Comparison of ENCODE assay signal across 14 cellular contexts in the genomic region with DNA sequence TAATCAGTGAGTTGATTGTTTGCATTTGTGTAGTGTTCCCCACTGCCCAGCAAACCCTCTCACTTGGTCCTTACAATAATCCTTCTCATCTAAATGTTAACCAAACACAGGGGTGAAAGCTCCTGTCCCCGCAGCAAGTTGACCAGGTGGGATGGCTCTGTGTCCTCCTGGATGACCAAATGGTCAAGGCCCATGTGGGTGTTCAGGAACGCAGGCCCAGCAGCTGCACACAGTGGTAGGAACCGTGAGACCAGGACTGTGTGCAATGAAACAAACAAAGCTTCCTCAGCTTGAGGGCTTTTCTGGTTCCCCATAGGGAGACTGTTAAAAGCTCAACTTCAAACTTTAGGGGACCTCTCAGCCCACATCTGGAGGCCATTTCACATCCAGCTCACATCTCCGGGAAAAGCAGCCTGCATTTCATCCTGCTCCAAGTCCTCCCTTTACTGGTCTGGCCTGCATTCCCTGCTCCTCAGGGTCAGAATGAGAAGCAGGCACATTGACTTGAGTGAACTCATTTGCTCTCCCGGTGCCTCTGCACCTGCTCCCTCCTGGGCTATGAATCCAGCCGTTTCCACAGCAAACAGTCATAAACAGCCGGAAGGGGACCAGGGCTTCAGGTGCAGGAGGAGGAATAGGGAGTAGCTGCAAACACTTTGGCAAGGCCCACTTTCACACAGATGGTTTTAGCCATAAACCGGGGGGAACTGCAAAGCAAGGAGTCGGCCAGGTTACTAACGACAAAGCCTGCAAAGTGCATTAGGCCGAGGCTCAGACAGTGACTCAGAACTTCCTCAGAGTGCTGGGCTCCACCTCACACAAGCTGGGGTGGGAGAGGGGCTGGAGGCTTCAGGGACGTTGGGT.
DNase-seq lines count a peak whose midpoint lies in the region; ATAC-seq, FAIRE-seq and TF ChIP-seq lines count a peak whose summit lies in the region.
"Had no signal": no experiment of that assay in that cellular context is flagged by ENCODE, and none has a peak within 500 bp of the region (broad histone marks: within the 10 kb centered on the region; RNA-seq: fewer than 3 reads in every experiment).

No MANE protein-coding gene starts in this region.

- no peak overlapping the region for H3K4me2 ChIP-seq in H9 (ENCODE audit: insufficient read depth, insufficient read length, low read length)
- no peak overlapping the region for H3K4me2 ChIP-seq in trophoblast cell (ENCODE audit: low read length)

- no peak overlapping the region for H4K5ac ChIP-seq in H9 (ENCODE audit: insufficient read length, low read depth, low read length)

- no peak for FAIRE-seq in bronchial epithelial cell (lab: Jason Lieb, UNC)

- DNase-seq in H9 (peak; percentile 25), NCI-H2081 (lab: John Stamatoyannopoulos, UW) (peak; percentile 83 to 91), bronchial epithelial cell (ENCODE audit: low read depth) (peak; percentile 54), trophoblast cell (peak; percentile 79 to 82)
- no peak for DNase-seq in activated CD8-positive, alpha-beta memory T cell treated with anti-CD3 and anti-CD28 coated beads, Interleukin-2, amount 50 U/mL, for 4 hours
- DNase-seq: activated gamma-delta T cell treated with Interleukin-2 at 50 U/mL for 16 hours; gastrocnemius medialis; left ventricle myocardium superior; NCI-H1436; stimulated activated CD4-positive, alpha-beta T cell treated with anti-CD3 and anti-CD28 coated beads, Interleukin-2, amount 100 ng/mL, for 24 hours; stimulated activated naive CD4-positive, alpha-beta T cell had no signal

- ATAC-seq in GM19023 (IDR thresholded peaks at IDR 0.05; ENCODE audit: unreplicated experiment) (no peak), HG02759 (IDR thresholded peaks at IDR 0.05; ENCODE audit: unreplicated experiment) (no peak)
- ATAC-seq: left ventricle myocardium superior had no signal

- no peaks in the 10 kb centered on the region for H3K79me1 ChIP-seq in H9 (ENCODE audit: insufficient read depth, low read depth, low read length, poor library complexity, severe bottlenecking)
- peaks cover 12% of the 10 kb centered on the region for H3K79me1 ChIP-seq in trophoblast cell (ENCODE audit: low read length)

- no peaks in the 10 kb centered on the region for H3K79me2 ChIP-seq in H9 (ENCODE audit: insufficient read depth, low read length)
- H3K79me2 ChIP-seq in trophoblast cell (ENCODE audit: control insufficient read depth, insufficient read depth, low read length, poor library complexity): no peaks in the 10 kb centered on the region

- H2BK20ac ChIP-seq in H9 (ENCODE audit: low read depth, low read length, poor library complexity, severe bottlenecking): no peak overlapping the region

- H3K4me1 ChIP-seq in H9 (ENCODE audit: insufficient read depth, low read length) (no peaks in the 10 kb centered on the region), trophoblast cell (ENCODE audit: control insufficient read depth in 1 of 2, insufficient read depth in 2 of 2, low read length in 2 of 2) (peaks cover 12 to 15% of the 10 kb centered on the region in 2 experiments)

- WGBS in H9 (ENCODE audit: extremely low coverage, insufficient read length, low lambda C conversion rate): no CpG with 5 or more reads among the region's 12 CpGs
- WGBS in trophoblast cell (ENCODE audit: extremely low coverage, insufficient coverage, insufficient read length): no CpG with 5 or more reads among the region's 12 CpGs

- H2AK5ac ChIP-seq in H9 (ENCODE audit: insufficient read length, low read length) (no peak overlapping the region), trophoblast cell (ENCODE audit: low read length) (no peak overlapping the region)

- H3K4ac ChIP-seq in H9 (ENCODE audit: low read depth, low read length) (no peak overlapping the region), trophoblast cell (ENCODE audit: low read depth, low read length) (no peak overlapping the region)

- H3K36me3 Mint-ChIP-seq in H9 (ENCODE audit: insufficient read depth in 1 of 3, low read depth in 3 of 3): peaks cover 0 to 8% (median 2%) of the 10 kb centered on the region in 3 experiments; a peak in 2 of 7 replicates

- no peak overlapping the region for H3K4me3 Mint-ChIP-seq in H9

- H3K4me3 ChIP-seq in bronchial epithelial cell (ENCODE audit: low read depth, low read length) (no peak overlapping the region), trophoblast cell (ENCODE audit: low read depth, low read length) (no peak overlapping the region)
- H3K4me3 ChIP-seq: gastrocnemius medialis, SJSA1 had no signal

- H3K4me1 Mint-ChIP-seq in H9: no peaks in the 10 kb centered on the region

- no peaks in the 10 kb centered on the region for H3K27me3 ChIP-seq in H9 (ENCODE audit: insufficient read depth, low read length)
- no peaks in the 10 kb centered on the region for H3K27me3 ChIP-seq in bronchial epithelial cell (ENCODE audit: control insufficient read depth, insufficient read depth, low read length)
- no peaks in the 10 kb centered on the region for H3K27me3 ChIP-seq in trophoblast cell (ENCODE audit: insufficient read depth, low read length)
- H3K27me3 ChIP-seq: gastrocnemius medialis, SJSA1 had no signal

- H4K12ac ChIP-seq in trophoblast cell (ENCODE audit: low read depth, low read length): no peak overlapping the region

- no peaks in the 10 kb centered on the region for H3K9me3 ChIP-seq in H9 (ENCODE audit: control insufficient read depth, low read depth, low read length)
- H3K9me3 ChIP-seq in trophoblast cell (ENCODE audit: insufficient read depth, low read depth, low read length): peaks cover 2% of the 10 kb centered on the region
- H3K9me3 ChIP-seq: gastrocnemius medialis had no signal

- H2BK15ac ChIP-seq in H9 (ENCODE audit: low read depth, low read length): no peak overlapping the region

- no peak overlapping the region for H3K18ac ChIP-seq in H9 (ENCODE audit: insufficient read length, low read depth, low read length)
- no peak overlapping the region for H3K18ac ChIP-seq in trophoblast cell (ENCODE audit: low read length)

- no peak overlapping the region for H3T11ph ChIP-seq in H9 (ENCODE audit: low read length)

- H2BK120ac ChIP-seq in H9 (ENCODE audit: low read depth, low read length, poor library complexity, severe bottlenecking) (no peak overlapping the region), trophoblast cell (ENCODE audit: insufficient read depth, low read length, poor library complexity) (no peak overlapping the region)

- H4K8ac ChIP-seq in H9 (replicated peaks; ENCODE audit: insufficient read length, low read depth, low read length) (no peak overlapping the region), trophoblast cell (ENCODE audit: low read depth, low read length) (no peak overlapping the region)

- H3K56ac ChIP-seq in H9 (ENCODE audit: insufficient read length, low read depth, low read length): no peak overlapping the region

- H2BK12ac ChIP-seq in H9 (ENCODE audit: insufficient read length, low read depth, low read length) (no peak overlapping the region), trophoblast cell (ENCODE audit: low read length) (no peak overlapping the region)

- H2BK5ac ChIP-seq in H9 (ENCODE audit: insufficient read length, low read length) (no peak overlapping the region), trophoblast cell (ENCODE audit: low read depth, low read length, poor library complexity) (no peak overlapping the region)

- H3K9ac ChIP-seq in H9 (ENCODE audit: extremely low read depth, insufficient read length, low read length) (no peak overlapping the region), trophoblast cell (ENCODE audit: low read length) (no peak overlapping the region)

- H3K27ac ChIP-seq in H9 (ENCODE audit: insufficient read length, low read depth, low read length): no peak overlapping the region
- no peak overlapping the region for H3K27ac ChIP-seq in trophoblast cell (ENCODE audit: low read depth, low read length)
- H3K27ac ChIP-seq: gastrocnemius medialis, SJSA1 had no signal

- no peak overlapping the region for H3K27ac Mint-ChIP-seq in H9

- H3K14ac ChIP-seq in H9 (ENCODE audit: insufficient read depth, low read length) (no peak overlapping the region), trophoblast cell (ENCODE audit: low read length) (peak overlapping the region; percentile 12)

- H3K27me3 Mint-ChIP-seq in H9 (ENCODE audit: low read depth): peaks cover 11% of the 10 kb centered on the region

- H4K20me1 ChIP-seq in H9 (ENCODE audit: control insufficient read depth, insufficient read depth, insufficient read length): no peaks in the 10 kb centered on the region

- no peak overlapping the region for H2AFZ ChIP-seq in H9 (ENCODE audit: low read length)
- no peak overlapping the region for H2AFZ ChIP-seq in trophoblast cell (ENCODE audit: insufficient read depth, low read length, poor library complexity)

- H4K91ac ChIP-seq in H9 (ENCODE audit: insufficient read length, low read depth, low read length) (no peak overlapping the region), trophoblast cell (ENCODE audit: low read depth, low read length) (no peak overlapping the region)

- no peak overlapping the region for H3K23ac ChIP-seq in H9 (ENCODE audit: insufficient read length, low read depth, low read length)
- no peak overlapping the region for H3K23ac ChIP-seq in trophoblast cell (ENCODE audit: low read length)

- TF ChIP-seq CTCF in H9 (conservative IDR thresholded peaks at IDR 0.05) (no peak), bronchial epithelial cell (IDR thresholded peaks at IDR 0.05; ENCODE audit: insufficient read depth, low read length, severe bottlenecking) (no peak)

- peaks cover 2 to 3% of the 10 kb centered on the region in 2 experiments; a peak in 2 of 5 replicates for H3K9me3 Mint-ChIP-seq in H9

- H3K23me2 ChIP-seq in H9 (ENCODE audit: insufficient read length, low read depth, low read length, poor library complexity, severe bottlenecking): no peaks in the 10 kb centered on the region

- H3K36me3 ChIP-seq in bronchial epithelial cell (ENCODE audit: control insufficient read depth, insufficient read depth, low read length) (no peaks in the 10 kb centered on the region), trophoblast cell (ENCODE audit: control insufficient read depth in 1 of 2, insufficient read depth in 2 of 2, low read length in 2 of 2) (no peaks in the 10 kb centered on the region)
- H3K36me3 ChIP-seq: gastrocnemius medialis, SJSA1 had no signal
